10 cellular contexts compared by ENCODE assay signal in genomic region chr13:20326809-20327208, GRCh38.
"Had no signal": no experiment of that assay in that cellular context is flagged by ENCODE, and none has a peak within 500 bp of the region (broad histone marks: within the 10 kb centered on the region; RNA-seq: fewer than 3 reads in every experiment).

No MANE protein-coding gene starts in this region.

- DNase-seq: GM23248, GOT3, H7, HFFc6, IMR-90, KG1 had no signal

- H3K27ac ChIP-seq: GM23248, HL-60 had no signal

- H3K4me3 Mint-ChIP-seq: HFFc6 had no signal

- H3K27ac Mint-ChIP-seq: HFFc6 had no signal

- H3K36me3 ChIP-seq: HAP-1 had no signal

- H3K4me3 ChIP-seq: GM23248, HAP-1, K562 had no signal

- H3K9ac ChIP-seq: GM23248 had no signal

- H2AFZ ChIP-seq: GM23248 had no signal

- H3K9me3 ChIP-seq: HAP-1 had no signal

- H3K4me1 ChIP-seq: HAP-1 had no signal

- ATAC-seq: HCT116, K562 had no signal
